Comparison of ENCODE assay signal across 1 cellular context in the genomic region with DNA sequence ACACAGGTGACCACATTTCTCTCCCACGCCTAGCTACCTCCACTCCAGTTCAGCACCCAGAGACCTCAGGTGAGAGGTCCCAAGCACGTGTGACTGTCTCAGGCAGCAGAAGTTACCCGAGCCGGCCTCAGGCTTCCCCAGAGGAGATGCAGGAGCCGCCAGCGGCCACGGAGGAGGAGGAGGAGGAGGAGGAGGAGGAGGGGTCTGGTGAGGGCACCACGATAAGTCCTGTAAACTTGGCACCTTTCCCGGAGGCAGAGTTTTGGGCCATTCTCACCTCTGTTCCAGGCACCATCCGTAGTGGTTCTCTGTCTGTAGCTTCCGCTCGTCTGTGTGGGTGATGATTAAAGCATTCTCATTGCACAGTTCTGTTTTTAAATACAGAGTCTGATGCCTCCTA.
TF ChIP-seq lines count a peak whose summit lies in the region.

No MANE protein-coding gene starts in this region.

TF ChIP-seq in K562, 482 proteins besides CTCF, POLR2A, EP300 and RAD21:
- TF ChIP-seq TEAD4 (IDR thresholded peaks at IDR 0.05; ENCODE audit: low read length) (no peak), TEAD4 (CRISPR knock-in tag; IDR thresholded peaks at IDR 0.05; ENCODE audit: borderline replicate concordance) (no peak), NFIX (CRISPR knock-in tag; IDR thresholded peaks at IDR 0.05; ENCODE audit: low read depth) (no peak), SMAD2 (IDR thresholded peaks at IDR 0.05; ENCODE audit: low read depth, low read length) (no peak), RB1 (IDR thresholded peaks at IDR 0.05; ENCODE audit: low read depth) (no peak), POLR2G (IDR thresholded peaks at IDR 0.05; ENCODE audit: low read depth, low read length) (no peak), NFATC3 (IDR thresholded peaks at IDR 0.05) (no peak), ZC3H11A (IDR thresholded peaks at IDR 0.05; ENCODE audit: low read depth, low read length) (no peak), ZNF766 (CRISPR knock-in tag; conservative IDR thresholded peaks at IDR 0.05) (no peak)
- TF ChIP-seq, protein P1, sequence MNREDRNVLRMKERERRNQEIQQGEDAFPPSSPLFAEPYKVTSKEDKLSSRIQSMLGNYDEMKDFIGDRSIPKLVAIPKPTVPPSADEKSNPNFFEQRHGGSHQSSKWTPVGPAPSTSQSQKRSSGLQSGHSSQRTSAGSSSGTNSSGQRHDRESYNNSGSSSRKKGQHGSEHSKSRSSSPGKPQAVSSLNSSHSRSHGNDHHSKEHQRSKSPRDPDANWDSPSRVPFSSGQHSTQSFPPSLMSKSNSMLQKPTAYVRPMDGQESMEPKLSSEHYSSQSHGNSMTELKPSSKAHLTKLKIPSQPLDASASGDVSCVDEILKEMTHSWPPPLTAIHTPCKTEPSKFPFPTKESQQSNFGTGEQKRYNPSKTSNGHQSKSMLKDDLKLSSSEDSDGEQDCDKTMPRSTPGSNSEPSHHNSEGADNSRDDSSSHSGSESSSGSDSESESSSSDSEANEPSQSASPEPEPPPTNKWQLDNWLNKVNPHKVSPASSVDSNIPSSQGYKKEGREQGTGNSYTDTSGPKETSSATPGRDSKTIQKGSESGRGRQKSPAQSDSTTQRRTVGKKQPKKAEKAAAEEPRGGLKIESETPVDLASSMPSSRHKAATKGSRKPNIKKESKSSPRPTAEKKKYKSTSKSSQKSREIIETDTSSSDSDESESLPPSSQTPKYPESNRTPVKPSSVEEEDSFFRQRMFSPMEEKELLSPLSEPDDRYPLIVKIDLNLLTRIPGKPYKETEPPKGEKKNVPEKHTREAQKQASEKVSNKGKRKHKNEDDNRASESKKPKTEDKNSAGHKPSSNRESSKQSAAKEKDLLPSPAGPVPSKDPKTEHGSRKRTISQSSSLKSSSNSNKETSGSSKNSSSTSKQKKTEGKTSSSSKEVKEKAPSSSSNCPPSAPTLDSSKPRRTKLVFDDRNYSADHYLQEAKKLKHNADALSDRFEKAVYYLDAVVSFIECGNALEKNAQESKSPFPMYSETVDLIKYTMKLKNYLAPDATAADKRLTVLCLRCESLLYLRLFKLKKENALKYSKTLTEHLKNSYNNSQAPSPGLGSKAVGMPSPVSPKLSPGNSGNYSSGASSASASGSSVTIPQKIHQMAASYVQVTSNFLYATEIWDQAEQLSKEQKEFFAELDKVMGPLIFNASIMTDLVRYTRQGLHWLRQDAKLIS (CRISPR knock-in tag; IDR thresholded peaks at IDR 0.05) = no peak
- TF ChIP-seq, protein P2, sequence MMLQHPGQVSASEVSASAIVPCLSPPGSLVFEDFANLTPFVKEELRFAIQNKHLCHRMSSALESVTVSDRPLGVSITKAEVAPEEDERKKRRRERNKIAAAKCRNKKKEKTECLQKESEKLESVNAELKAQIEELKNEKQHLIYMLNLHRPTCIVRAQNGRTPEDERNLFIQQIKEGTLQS (IDR thresholded peaks at IDR 0.05) = no peak
- TF ChIP-seq, protein P2 (CRISPR knock-in tag; conservative IDR thresholded peaks at IDR 0.05) = no peak
- TF ChIP-seq, protein P3, sequence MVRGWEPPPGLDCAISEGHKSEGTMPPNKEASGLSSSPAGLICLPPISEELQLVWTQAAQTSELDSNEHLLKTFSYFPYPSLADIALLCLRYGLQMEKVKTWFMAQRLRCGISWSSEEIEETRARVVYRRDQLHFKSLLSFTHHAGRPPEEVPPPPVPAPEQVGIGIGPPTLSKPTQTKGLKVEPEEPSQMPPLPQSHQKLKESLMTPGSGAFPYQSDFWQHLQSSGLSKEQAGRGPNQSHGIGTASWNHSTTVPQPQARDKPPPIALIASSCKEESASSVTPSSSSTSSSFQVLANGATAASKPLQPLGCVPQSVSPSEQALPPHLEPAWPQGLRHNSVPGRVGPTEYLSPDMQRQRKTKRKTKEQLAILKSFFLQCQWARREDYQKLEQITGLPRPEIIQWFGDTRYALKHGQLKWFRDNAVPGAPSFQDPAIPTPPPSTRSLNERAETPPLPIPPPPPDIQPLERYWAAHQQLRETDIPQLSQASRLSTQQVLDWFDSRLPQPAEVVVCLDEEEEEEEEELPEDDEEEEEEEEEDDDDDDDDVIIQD (CRISPR knock-in tag; IDR thresholded peaks at IDR 0.05) = no peak
- TF ChIP-seq, protein P4, sequence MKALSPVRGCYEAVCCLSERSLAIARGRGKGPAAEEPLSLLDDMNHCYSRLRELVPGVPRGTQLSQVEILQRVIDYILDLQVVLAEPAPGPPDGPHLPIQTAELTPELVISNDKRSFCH (CRISPR knock-in tag; IDR thresholded peaks at IDR 0.05) = no peak
- TF ChIP-seq, protein P4 (tag; IDR thresholded peaks at IDR 0.05) = no peak
- TF ChIP-seq, protein P5, sequence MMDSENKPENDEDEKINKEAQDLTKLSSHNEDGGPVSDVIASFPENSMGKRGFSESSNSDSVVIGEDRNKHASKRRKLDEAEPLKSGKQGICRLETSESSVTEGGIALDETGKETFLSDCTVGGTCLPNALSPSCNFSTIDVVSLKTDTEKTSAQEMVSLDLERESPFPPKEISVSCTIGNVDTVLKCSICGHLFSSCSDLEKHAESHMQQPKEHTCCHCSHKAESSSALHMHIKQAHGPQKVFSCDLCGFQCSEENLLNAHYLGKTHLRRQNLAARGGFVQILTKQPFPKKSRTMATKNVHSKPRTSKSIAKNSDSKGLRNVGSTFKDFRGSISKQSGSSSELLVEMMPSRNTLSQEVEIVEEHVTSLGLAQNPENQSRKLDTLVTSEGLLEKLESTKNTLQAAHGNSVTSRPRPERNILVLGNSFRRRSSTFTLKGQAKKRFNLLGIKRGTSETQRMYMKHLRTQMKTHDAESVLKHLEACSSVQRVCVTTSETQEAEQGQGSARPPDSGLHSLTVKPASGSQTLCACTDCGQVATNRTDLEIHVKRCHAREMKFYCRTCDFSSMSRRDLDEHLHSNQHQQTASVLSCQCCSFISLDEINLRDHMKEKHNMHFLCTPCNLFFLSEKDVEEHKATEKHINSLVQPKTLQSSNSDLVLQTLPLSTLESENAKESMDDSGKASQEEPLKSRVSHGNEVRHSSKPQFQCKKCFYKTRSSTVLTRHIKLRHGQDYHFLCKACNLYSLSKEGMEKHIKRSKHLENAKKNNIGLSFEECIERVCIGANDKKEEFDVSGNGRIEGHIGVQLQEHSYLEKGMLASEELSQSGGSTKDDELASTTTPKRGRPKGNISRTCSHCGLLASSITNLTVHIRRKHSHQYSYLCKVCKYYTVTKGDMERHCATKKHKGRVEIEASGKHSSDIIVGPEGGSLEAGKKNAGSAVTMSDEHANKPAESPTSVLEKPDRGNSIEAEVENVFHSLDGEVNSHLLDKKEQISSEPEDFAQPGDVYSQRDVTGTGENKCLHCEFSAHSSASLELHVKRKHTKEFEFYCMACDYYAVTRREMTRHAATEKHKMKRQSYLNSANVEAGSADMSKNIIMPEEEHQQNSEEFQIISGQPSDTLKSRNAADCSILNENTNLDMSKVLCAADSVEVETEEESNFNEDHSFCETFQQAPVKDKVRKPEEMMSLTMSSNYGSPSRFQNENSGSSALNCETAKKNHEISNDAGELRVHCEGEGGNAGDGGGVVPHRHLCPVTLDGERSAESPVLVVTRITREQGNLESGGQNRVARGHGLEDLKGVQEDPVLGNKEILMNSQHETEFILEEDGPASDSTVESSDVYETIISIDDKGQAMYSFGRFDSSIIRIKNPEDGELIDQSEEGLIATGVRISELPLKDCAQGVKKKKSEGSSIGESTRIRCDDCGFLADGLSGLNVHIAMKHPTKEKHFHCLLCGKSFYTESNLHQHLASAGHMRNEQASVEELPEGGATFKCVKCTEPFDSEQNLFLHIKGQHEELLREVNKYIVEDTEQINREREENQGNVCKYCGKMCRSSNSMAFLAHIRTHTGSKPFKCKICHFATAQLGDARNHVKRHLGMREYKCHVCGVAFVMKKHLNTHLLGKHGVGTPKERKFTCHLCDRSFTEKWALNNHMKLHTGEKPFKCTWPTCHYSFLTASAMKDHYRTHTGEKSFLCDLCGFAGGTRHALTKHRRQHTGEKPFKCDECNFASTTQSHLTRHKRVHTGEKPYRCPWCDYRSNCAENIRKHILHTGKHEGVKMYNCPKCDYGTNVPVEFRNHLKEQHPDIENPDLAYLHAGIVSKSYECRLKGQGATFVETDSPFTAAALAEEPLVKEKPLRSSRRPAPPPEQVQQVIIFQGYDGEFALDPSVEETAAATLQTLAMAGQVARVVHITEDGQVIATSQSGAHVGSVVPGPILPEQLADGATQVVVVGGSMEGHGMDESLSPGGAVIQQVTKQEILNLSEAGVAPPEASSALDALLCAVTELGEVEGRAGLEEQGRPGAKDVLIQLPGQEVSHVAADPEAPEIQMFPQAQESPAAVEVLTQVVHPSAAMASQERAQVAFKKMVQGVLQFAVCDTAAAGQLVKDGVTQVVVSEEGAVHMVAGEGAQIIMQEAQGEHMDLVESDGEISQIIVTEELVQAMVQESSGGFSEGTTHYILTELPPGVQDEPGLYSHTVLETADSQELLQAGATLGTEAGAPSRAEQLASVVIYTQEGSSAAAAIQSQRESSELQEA (IDR thresholded peaks at IDR 0.05; ENCODE audit: low read depth) = no peak
TF ChIP-seq in K562: peak in this region for 0.
